In genomic region chr22:37186997-37187522, GRCh38 we compare ENCODE assay signal across 9 cellular contexts. TPM values are rescaled to one million over a fixed set of nuclear protein-coding genes. Genes with fewer than 3 reads are reported as not detected.
DNase-seq lines count a peak whose midpoint lies in the region; ATAC-seq, FAIRE-seq and TF ChIP-seq lines count a peak whose summit lies in the region.
"Had no signal": no experiment of that assay in that cellular context is flagged by ENCODE, and none has a peak within 500 bp of the region (broad histone marks: within the 10 kb centered on the region; RNA-seq: fewer than 3 reads in every experiment).

No MANE protein-coding gene starts in this region.

- H3K9ac ChIP-seq in H1 (replicated peaks in 1 of 4; ENCODE audit: extremely low read depth in 1 of 4, low read depth in 3 of 4, low read length in 3 of 4) (no peak overlapping the region), mucosa of stomach (ENCODE audit: low read length) (peak overlapping the region; percentile 69)

- no peaks in the 10 kb centered on the region for H4K20me1 ChIP-seq in H1 (replicated peaks in 1 of 2; ENCODE audit: control insufficient read depth in 1 of 2, insufficient read depth in 2 of 2, low read length in 2 of 2)

- H3K56ac ChIP-seq in H1 (replicated peaks; ENCODE audit: insufficient read length, low read depth, low read length), result no peak overlapping the region

- H3K27me3 ChIP-seq in A673 (replicated peaks; ENCODE audit: insufficient read depth, low read depth, low read length, poor library complexity), result no peaks in the 10 kb centered on the region
- no peaks in the 10 kb centered on the region for H3K27me3 ChIP-seq in H1 (replicated peaks in 1 of 4; ENCODE audit: control insufficient read depth in 3 of 4, extremely low read depth in 1 of 4, insufficient read depth in 3 of 4, low read length in 3 of 4)
- H3K27me3 ChIP-seq in mucosa of stomach (ENCODE audit: control insufficient read depth, insufficient read depth, low read length), result no peaks in the 10 kb centered on the region

- H3K23ac ChIP-seq in H1 (ENCODE audit: insufficient read length), result no peak overlapping the region

- FAIRE-seq in H1 (lab: Jason Lieb, UNC), result no peak

- intact Hi-C loops in A673 (cut with micrococcal nuclease; ENCODE audit: unreplicated experiment), result no loop called here

- H3K18ac ChIP-seq in H1 (ENCODE audit: extremely low read depth, low read length), result no peak overlapping the region

- peak overlapping the region; percentile 96; the same call in 1 of the 2 replicates for H2BK5ac ChIP-seq in H1 (ENCODE audit: low read depth, low read length)

- H3K79me1 ChIP-seq in H1 (ENCODE audit: low read depth, low read length), result no peaks in the 10 kb centered on the region

- peak overlapping the region; percentile 50 for H3K4me3 ChIP-seq in A673 (ENCODE audit: low read depth, low read length, poor library complexity, severe bottlenecking)
- peak overlapping the region in 2 of 4 experiments; percentile 35 to 53; a peak in 3 of 8 replicates for H3K4me3 ChIP-seq in H1 (ENCODE audit: extremely low read depth in 1 of 4, insufficient read depth in 2 of 4, low read depth in 3 of 4, low read length in 4 of 4)
- H3K4me3 ChIP-seq in mucosa of stomach (ENCODE audit: low read length), result peak overlapping the region; percentile 18

- 96% methylated on average over 4 of the region's 4 CpGs; no CpG with 5 or more reads in 1 of the 2 experiments for WGBS in H1 (ENCODE audit: extremely low coverage in 1 of 2, insufficient coverage in 1 of 2, insufficient read length in 1 of 2, insufficient replicate concordance in 2 of 2, low coverage in 1 of 2, low lambda C conversion rate in 2 of 2, missing lambda C conversion rate in 1 of 2), 2 experiments

- no peak overlapping the region for H4K91ac ChIP-seq in H1 (replicated peaks; ENCODE audit: insufficient read length, low read length)

- no peak overlapping the region for H2BK20ac ChIP-seq in H1 (ENCODE audit: low read length)

- no peak for ATAC-seq in left lobe of liver

- BruUV-seq in A673 (replicated peaks; lab: Mats Ljungman, UMichigan), result no TSS peak

- CTCF ChIA-PET in A673 (lab: Charles Lee) (interaction anchor here (0.7 kb wide), 1 partner anchor 216 kb away, joined by 3 read pairs; no protein-coding TSS in a partner anchor), H1 (lab: Charles Lee; ENCODE audit: partially characterized antibody) (interaction anchor here (1.0 to 5.8 kb wide), 4 partner anchors 10 to 61 kb away, joined by 3 to 29 read pairs (median 5); no protein-coding TSS in a partner anchor)

- H4K5ac ChIP-seq in H1 (ENCODE audit: insufficient read length, low read depth, low read length), result no peak overlapping the region

- DNase-seq in A673 (ENCODE audit: low spot score) (no peak), M059J (ENCODE audit: low read depth) (peak; percentile 17), H1 (ENCODE audit: low read depth in 1 of 2, low spot score in 2 of 2) (no peak), HCEC 1CT (no peak), DMS53 (lab: John Stamatoyannopoulos, UW) (no peak), left lobe of liver (ENCODE audit: low spot score) (no peak), OCI-M2 (lab: John Stamatoyannopoulos, UW; ENCODE audit: unreplicated experiment) (no peak)
- DNase-seq: NCI-H2171 treated with DMSO at 0.1 percent for 48 hours had no signal

- H3K9me3 ChIP-seq in A673 (ENCODE audit: low read depth, low read length, poor library complexity, severe bottlenecking) (no peaks in the 10 kb centered on the region), H1 (ENCODE audit: insufficient read depth in 2 of 2, low read depth in 1 of 2, low read length in 1 of 2) (no peaks in the 10 kb centered on the region), mucosa of stomach (ENCODE audit: control insufficient read depth, low read length) (no peaks in the 10 kb centered on the region)

- no peak for TF ChIP-seq POLR2A in H1 (IDR thresholded peaks at IDR 0.05; ENCODE audit: control extremely low read depth in 1 of 2, low read depth in 2 of 2, low read length in 2 of 2)

- H2BK12ac ChIP-seq in H1 (ENCODE audit: low read depth, low read length), result no peak overlapping the region

- TF ChIP-seq RAD21 in H1 (IDR thresholded peaks at IDR 0.05 in 1 of 2, conservative IDR thresholded peaks at IDR 0.05 in 1 of 2; ENCODE audit: low read depth in 2 of 2, low read length in 2 of 2), result no peak

- TF ChIP-seq CTCF in A673 (conservative IDR thresholded peaks at IDR 0.05; ENCODE audit: low read depth, low read length) (no peak), H1 (IDR thresholded peaks at IDR 0.05; ENCODE audit: control extremely low read depth in 1 of 3, insufficient read depth in 1 of 3, low read depth in 1 of 3, low read length in 3 of 3) (no peak)

- no peak overlapping the region for H2AK5ac ChIP-seq in H1 (ENCODE audit: low read depth, low read length)

- POLR2A ChIA-PET in A673 (lab: Charles Lee; ENCODE audit: low non-redundant PET) (no interaction called here), H1 (lab: Charles Lee; ENCODE audit: partially characterized antibody) (interaction anchor here (1.1 to 2.0 kb wide), 5 partner anchors 9 to 24 kb away, joined by 3 to 14 read pairs (median 4); no protein-coding TSS in a partner anchor)

- H3K4ac ChIP-seq in H1 (replicated peaks; ENCODE audit: insufficient read length, low read depth, low read length), result peak overlapping the region; percentile 75

- no peaks in the 10 kb centered on the region for H3K79me2 ChIP-seq in H1 (ENCODE audit: control insufficient read depth in 1 of 2, insufficient read depth in 2 of 2, low read length in 2 of 2)

- H2AFZ ChIP-seq in H1 (ENCODE audit: low read length), result no peak overlapping the region

- H3K4me1 ChIP-seq in A673 (ENCODE audit: insufficient read depth, low read length, poor library complexity, severe bottlenecking) (peaks cover 35% of the 10 kb centered on the region), H1 (replicated peaks in 1 of 4; ENCODE audit: control insufficient read depth in 3 of 4, insufficient read depth in 4 of 4, low read length in 3 of 4) (peaks cover 7 to 23% (median 15%) of the 10 kb centered on the region in 4 experiments), mucosa of stomach (ENCODE audit: control insufficient read depth, insufficient read depth, low read length) (peaks cover 44% of the 10 kb centered on the region)

- TF ChIP-seq EP300 in H1 (IDR thresholded peaks at IDR 0.05; ENCODE audit: borderline replicate concordance in 1 of 2, low read depth in 2 of 2, low read length in 2 of 2), result no peak

- no peak overlapping the region for H3K14ac ChIP-seq in H1 (ENCODE audit: insufficient read length)

- no peaks in the 10 kb centered on the region for H3K36me3 ChIP-seq in A673 (ENCODE audit: insufficient read depth, low read length, poor library complexity, severe bottlenecking)
- peaks cover 0 to 8% (median 0%) of the 10 kb centered on the region in 4 experiments; a peak in 2 of 8 replicates for H3K36me3 ChIP-seq in H1 (ENCODE audit: control insufficient read depth in 2 of 4, insufficient read depth in 4 of 4, low read length in 3 of 4)
- H3K36me3 ChIP-seq in mucosa of stomach (ENCODE audit: control insufficient read depth, insufficient read depth, low read length), result no peaks in the 10 kb centered on the region

- no peak overlapping the region for H4K8ac ChIP-seq in H1 (ENCODE audit: extremely low read depth, insufficient read depth, low read length)

- peak overlapping the region; percentile 36 for H2BK120ac ChIP-seq in H1 (replicated peaks; ENCODE audit: low read depth, low read length)

- no peak overlapping the region for H2BK15ac ChIP-seq in H1 (ENCODE audit: low read length)

- peak overlapping the region; percentile 92 for H3K27ac ChIP-seq in A673 (ENCODE audit: low read depth, low read length, poor library complexity, severe bottlenecking)
- H3K27ac ChIP-seq in H1 (ENCODE audit: low read depth, low read length), result no peak overlapping the region

- H3K4me2 ChIP-seq in H1 (ENCODE audit: insufficient read depth in 1 of 2, low read depth in 2 of 2, low read length in 2 of 2), result peak overlapping the region; percentile 65 to 73

- peaks cover 3% of the 10 kb centered on the region; the same call in 1 of the 2 replicates for H3K23me2 ChIP-seq in H1 (ENCODE audit: low read depth, low read length)

RNA-seq across cellular contexts. Expression of gene C1QTNF6, which starts 1.0 kb away (rescaled TPM):
- total RNA-seq in A673 (2021) (6.3 and 8.6 TPM in 2 replicates), left lobe of liver (12.6 TPM)
- 14.0 and 16.5 TPM in 2 replicates for total RNA-seq in M059J (2014; rRNA removed; shearing (Covaris generic))
- total RNA-seq in H1 (2021; fragmentation: NEBNext Ultra II Directional; extraction: Animal tissue kit (Norgen Biotek cat#: 25700)), result 3.1 and 4.6 TPM in 2 replicates
- 5.9 and 6.5 TPM in 2 replicates for polyA plus RNA-seq in H1 (2011; rRNA removed)
- polyA plus RNA-seq in H1 (2011; cell fraction: cytosol; rRNA removed), result 5.7 TPM
- polyA plus RNA-seq in H1 (2011; cell fraction: nucleus; rRNA removed), result 17.9 TPM
- polyA plus RNA-seq in H1 (2012, experiment 1 of 2), result 4.9 to 6.3 TPM (median 5.5 TPM) in 4 replicates
- polyA plus RNA-seq in H1 (2012, experiment 2 of 2), result 2.6 TPM
- polyA plus RNA-seq in H1 (2013, experiment 1 of 2), result 5.6 TPM
- 6.5 TPM for polyA plus RNA-seq in H1 (2013, experiment 2 of 2)
- polyA minus RNA-seq in H1 (2011; rRNA and poly(A)+ RNA removed), result 5.3 and 5.7 TPM in 2 replicates
- polyA minus RNA-seq in H1 (2011; cell fraction: cytosol; rRNA and poly(A)+ RNA removed), result 2.9 TPM
- 11.6 TPM for polyA minus RNA-seq in H1 (2011; cell fraction: nucleus; rRNA and poly(A)+ RNA removed)

RNA-seq across cellular contexts. Expression of gene SSTR3, which starts 25.2 kb away (rescaled TPM):
- total RNA-seq in A673 (2021) (not detected in 2 replicates), left lobe of liver (not detected)
- not detected in 2 replicates for total RNA-seq in M059J (2014; rRNA removed; shearing (Covaris generic))
- 0.22 and 0.54 TPM in 2 replicates for total RNA-seq in H1 (2021; fragmentation: NEBNext Ultra II Directional; extraction: Animal tissue kit (Norgen Biotek cat#: 25700))
- 0.61 and 0.77 TPM in 2 replicates for polyA plus RNA-seq in H1 (2011; rRNA removed)
- polyA plus RNA-seq in H1 (2011; cell fraction: cytosol; rRNA removed), result 0.54 TPM
- polyA plus RNA-seq in H1 (2011; cell fraction: nucleus; rRNA removed), result 0.53 TPM
- 0.47 to 1.0 TPM (median 0.80 TPM) in 4 replicates for polyA plus RNA-seq in H1 (2012, experiment 1 of 2)
- polyA plus RNA-seq in H1 (2012, experiment 2 of 2), result 0.73 TPM
- 0.14 TPM for polyA plus RNA-seq in H1 (2013, experiment 1 of 2)
- polyA plus RNA-seq in H1 (2013, experiment 2 of 2), result 0.17 TPM
- 0.35 and 1.2 TPM in 2 replicates for polyA minus RNA-seq in H1 (2011; rRNA and poly(A)+ RNA removed)
- polyA minus RNA-seq in H1 (2011; cell fraction: cytosol; rRNA and poly(A)+ RNA removed), result 0.73 TPM
- polyA minus RNA-seq in H1 (2011; cell fraction: nucleus; rRNA and poly(A)+ RNA removed), result 0.50 TPM

RNA-seq across cellular contexts. Expression of gene IL2RB, which starts 37.3 kb away (rescaled TPM):
- total RNA-seq in A673 (2021) (0.97 and 1.5 TPM in 2 replicates), left lobe of liver (1.1 TPM)
- 0.07 and 0.59 TPM in 2 replicates for total RNA-seq in M059J (2014; rRNA removed; shearing (Covaris generic))
- 0.67 and 1.3 TPM in 2 replicates for total RNA-seq in H1 (2021; fragmentation: NEBNext Ultra II Directional; extraction: Animal tissue kit (Norgen Biotek cat#: 25700))
- 0.67 and 1.1 TPM in 2 replicates for polyA plus RNA-seq in H1 (2011; rRNA removed)
- 0.48 TPM for polyA plus RNA-seq in H1 (2011; cell fraction: cytosol; rRNA removed)
- 0.96 TPM for polyA plus RNA-seq in H1 (2011; cell fraction: nucleus; rRNA removed)
- polyA plus RNA-seq in H1 (2012, experiment 1 of 2), result 0.55 to 0.76 TPM (median 0.72 TPM) in 4 replicates
- 0.80 TPM for polyA plus RNA-seq in H1 (2012, experiment 2 of 2)
- 1.6 TPM for polyA plus RNA-seq in H1 (2013, experiment 1 of 2)
- polyA plus RNA-seq in H1 (2013, experiment 2 of 2), result 1.6 TPM
- polyA minus RNA-seq in H1 (2011; rRNA and poly(A)+ RNA removed), result 0.85 and 1.0 TPM in 2 replicates
- polyA minus RNA-seq in H1 (2011; cell fraction: cytosol; rRNA and poly(A)+ RNA removed), result 1.0 TPM
- 0.60 TPM for polyA minus RNA-seq in H1 (2011; cell fraction: nucleus; rRNA and poly(A)+ RNA removed)

RNA-seq across cellular contexts. Expression of gene RAC2, which starts 57.0 kb away (rescaled TPM):
- total RNA-seq in A673 (2021) (4.0 and 5.8 TPM in 2 replicates), left lobe of liver (4.5 TPM)
- 3.7 and 5.0 TPM in 2 replicates for total RNA-seq in M059J (2014; rRNA removed; shearing (Covaris generic))
- total RNA-seq in H1 (2021; fragmentation: NEBNext Ultra II Directional; extraction: Animal tissue kit (Norgen Biotek cat#: 25700)), result 2.1 and 2.3 TPM in 2 replicates
- 4.3 and 6.1 TPM in 2 replicates for polyA plus RNA-seq in H1 (2011; rRNA removed)
- polyA plus RNA-seq in H1 (2011; cell fraction: cytosol; rRNA removed), result 1.5 TPM
- polyA plus RNA-seq in H1 (2011; cell fraction: nucleus; rRNA removed), result 6.4 TPM
- 1.6 to 3.7 TPM (median 2.8 TPM) in 4 replicates for polyA plus RNA-seq in H1 (2012, experiment 1 of 2)
- 1.8 TPM for polyA plus RNA-seq in H1 (2012, experiment 2 of 2)
- polyA plus RNA-seq in H1 (2013, experiment 1 of 2), result 4.4 TPM
- 4.1 TPM for polyA plus RNA-seq in H1 (2013, experiment 2 of 2)
- polyA minus RNA-seq in H1 (2011; rRNA and poly(A)+ RNA removed), result 1.7 and 2.9 TPM in 2 replicates
- 3.2 TPM for polyA minus RNA-seq in H1 (2011; cell fraction: cytosol; rRNA and poly(A)+ RNA removed)
- 3.7 TPM for polyA minus RNA-seq in H1 (2011; cell fraction: nucleus; rRNA and poly(A)+ RNA removed)
